8 cellular contexts compared by ENCODE assay signal in the genomic region with DNA sequence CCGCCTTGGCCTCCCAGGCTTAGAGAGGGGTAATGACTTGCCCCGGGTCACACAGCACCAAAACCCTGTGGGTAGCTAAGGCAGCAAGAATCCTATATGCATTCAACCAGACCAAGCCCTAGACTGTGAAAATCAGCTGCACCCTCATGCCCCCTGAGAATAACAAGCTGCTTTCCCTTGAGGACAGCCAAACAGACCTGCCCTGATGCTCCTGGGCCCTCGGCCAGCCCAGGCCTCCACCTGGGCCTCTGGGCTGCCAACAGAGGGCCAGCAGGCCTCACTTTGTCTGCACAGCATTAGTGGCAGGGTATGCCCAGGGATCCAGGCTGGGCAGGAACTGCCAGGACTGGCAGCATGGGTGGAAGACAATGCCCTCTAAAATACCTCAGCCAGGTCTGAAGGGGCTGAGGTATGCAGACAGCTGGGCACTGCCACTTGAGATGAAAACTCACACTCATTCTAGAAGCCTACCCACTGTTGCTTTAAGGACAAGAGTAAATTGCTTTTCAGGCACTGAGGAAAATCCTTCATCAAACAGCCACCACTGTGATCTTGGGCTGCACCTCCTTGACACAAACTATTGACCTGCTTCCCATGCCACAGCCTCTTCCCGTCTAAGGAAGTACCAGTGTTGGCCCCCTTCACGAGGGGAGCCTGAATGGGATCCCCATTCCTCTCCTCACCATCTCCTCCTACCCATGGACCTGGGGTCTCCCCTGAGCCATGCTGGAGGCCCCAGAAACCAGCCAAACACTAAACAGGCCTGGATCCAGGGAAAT. TPM values are rescaled to one million over a fixed set of nuclear protein-coding genes. Genes with fewer than 3 reads are reported as not detected.
DNase-seq lines count a peak whose midpoint lies in the region; ATAC-seq and TF ChIP-seq lines count a peak whose summit lies in the region.

No MANE protein-coding gene starts in this region.

- no peak for DNase-seq in activated naive CD4-positive, alpha-beta T cell treated with anti-CD3 and anti-CD28 coated beads, Interleukin-2, amount 10 ng/mL, durations not matched to agents 7 days and 5 days
- no peak for DNase-seq in activated naive CD4-positive, alpha-beta T cell treated with Interleukin-2 at 50 U/mL for 16 hours
- peak; percentile 69 for DNase-seq in OCI-LY7 (ENCODE audit: low spot score)
- peak in 1 of 3 donors; percentile 38 for DNase-seq in right cardiac atrium
- peak; percentile 78 to 80 for DNase-seq in thyroid gland
- no peak for DNase-seq in SJCRH30
- DNase-seq in HAP-1 (ENCODE audit: low spot score in 2 of 2) = no peak

- H2AFZ ChIP-seq in OCI-LY7 (ENCODE audit: low read length) = no peak overlapping the region

- H3K36me3 Mint-ChIP-seq in activated naive CD4-positive, alpha-beta T cell treated with anti-CD3 and anti-CD28 coated beads, Interleukin-2, amount 10 ng/mL, durations not matched to agents 7 days and 5 days = peaks cover 13% of the 10 kb centered on the region

- peaks cover 63% of the 10 kb centered on the region for H3K4me1 Mint-ChIP-seq in activated naive CD4-positive, alpha-beta T cell treated with anti-CD3 and anti-CD28 coated beads, Interleukin-2, amount 10 ng/mL, durations not matched to agents 7 days and 5 days

- BruUV-seq in OCI-LY7 (replicated peaks; lab: Mats Ljungman, UMichigan) = no TSS peak

- CTCF ChIA-PET in activated naive CD4-positive, alpha-beta T cell treated with anti-CD3 and anti-CD28 coated beads, Interleukin-2, amount 10 ng/mL, durations not matched to agents 7 days and 5 days (lab: Charles Lee) = no interaction called here
- CTCF ChIA-PET in OCI-LY7 (lab: Charles Lee; ENCODE audit: unreplicated experiment) = interaction anchor here (1.0 kb wide), 1 partner anchor 24 kb away, joined by 3 read pairs; a partner anchor contains a TSS

- in situ Hi-C loops in HAP-1 (cut with MboI; ENCODE audit: low sequenced_read_pairs) = no loop called here

- H3K4me2 ChIP-seq in OCI-LY7 (ENCODE audit: low read length) = peak overlapping the region; percentile 60

- no peaks in the 10 kb centered on the region for H3K9me3 ChIP-seq in OCI-LY7 (ENCODE audit: low read length)
- H3K9me3 ChIP-seq in right cardiac atrium (ENCODE audit: control insufficient read depth, low read length) = no peaks in the 10 kb centered on the region
- no peaks in the 10 kb centered on the region for H3K9me3 ChIP-seq in thyroid gland
- H3K9me3 ChIP-seq in SJCRH30 (replicated peaks) = no peaks in the 10 kb centered on the region
- H3K9me3 ChIP-seq in HAP-1 = no peaks in the 10 kb centered on the region

- ATAC-seq in right cardiac atrium = no peak
- no peak for ATAC-seq in GM18870 (IDR thresholded peaks at IDR 0.05; ENCODE audit: unreplicated experiment)

- peak overlapping the region; percentile 85 for H3K27ac Mint-ChIP-seq in activated naive CD4-positive, alpha-beta T cell treated with anti-CD3 and anti-CD28 coated beads, Interleukin-2, amount 10 ng/mL, durations not matched to agents 7 days and 5 days

- TF ChIP-seq CTCF in OCI-LY7 (conservative IDR thresholded peaks at IDR 0.05; ENCODE audit: low read length) = no peak
- TF ChIP-seq CTCF in thyroid gland (IDR thresholded peaks at IDR 0.05) = no peak

- no peak overlapping the region for H3K4me3 Mint-ChIP-seq in activated naive CD4-positive, alpha-beta T cell treated with anti-CD3 and anti-CD28 coated beads, Interleukin-2, amount 10 ng/mL, durations not matched to agents 7 days and 5 days

- no peaks in the 10 kb centered on the region for H3K27me3 ChIP-seq in right cardiac atrium (ENCODE audit: control insufficient read depth, insufficient read depth)
- no peaks in the 10 kb centered on the region for H3K27me3 ChIP-seq in thyroid gland
- H3K27me3 ChIP-seq in SJCRH30 = no peaks in the 10 kb centered on the region
- no peaks in the 10 kb centered on the region for H3K27me3 ChIP-seq in HAP-1 (ENCODE audit: low read depth)

- H3K4me1 ChIP-seq in OCI-LY7 (ENCODE audit: insufficient read depth, low read length, poor library complexity, severe bottlenecking) (peaks cover 75% of the 10 kb centered on the region), right cardiac atrium (ENCODE audit: control insufficient read depth, insufficient read depth, low read length) (peaks cover 47% of the 10 kb centered on the region), thyroid gland (peaks cover 61 to 79% of the 10 kb centered on the region in 2 donors), SJCRH30 (peaks cover 32% of the 10 kb centered on the region), HAP-1 (peaks cover 23% of the 10 kb centered on the region)

- H3K9me2 ChIP-seq in OCI-LY7 (ENCODE audit: insufficient read depth, low read length) = no peaks in the 10 kb centered on the region

- no peaks in the 10 kb centered on the region for H3K9me3 Mint-ChIP-seq in activated naive CD4-positive, alpha-beta T cell treated with anti-CD3 and anti-CD28 coated beads, Interleukin-2, amount 10 ng/mL, durations not matched to agents 7 days and 5 days

- no peaks in the 10 kb centered on the region for H4K20me1 ChIP-seq in OCI-LY7 (ENCODE audit: insufficient read depth, low read length)

- H3K79me2 ChIP-seq in OCI-LY7 (ENCODE audit: insufficient read depth, low read depth, low read length) = peaks cover 61% of the 10 kb centered on the region

- POLR2A ChIA-PET in OCI-LY7 (lab: Charles Lee) = interaction anchor here (0.7 to 1.3 kb wide), 3 partner anchors 13 to 28 kb away, joined by 3 to 8 read pairs (median 5); no protein-coding TSS in a partner anchor

- 70% methylated on average over 5 of the region's 5 CpGs for WGBS in right cardiac atrium
- WGBS in thyroid gland, 2 donors = 63 to 65% methylated on average over 4 of the region's 5 CpGs

- intact Hi-C loops in OCI-LY7 (cut with micrococcal nuclease; ENCODE audit: unreplicated experiment) = loop anchor here (1.0 to 2.0 kb wide), 3 partner anchors 13 to 93 kb away; a partner anchor contains a TSS
- intact Hi-C loops in right cardiac atrium (cut with DNase I) = loop anchor here in 2 of 4 donors (10.0 kb wide), 1 partner anchor 45 kb away; no protein-coding TSS in a partner anchor
- intact Hi-C loops in thyroid gland (cut with DNase I) = no loop called here

- peak overlapping the region; percentile 15 for H3K4me3 ChIP-seq in OCI-LY7 (ENCODE audit: low read depth, low read length, poor library complexity, severe bottlenecking)
- H3K4me3 ChIP-seq in right cardiac atrium (ENCODE audit: low read length) = no peak overlapping the region
- no peak overlapping the region for H3K4me3 ChIP-seq in thyroid gland (replicated peaks in 1 of 3)
- H3K4me3 ChIP-seq in SJCRH30 = no peak overlapping the region
- H3K4me3 ChIP-seq in HAP-1 = no peak overlapping the region

- H3K27me3 Mint-ChIP-seq in activated naive CD4-positive, alpha-beta T cell treated with anti-CD3 and anti-CD28 coated beads, Interleukin-2, amount 10 ng/mL, durations not matched to agents 7 days and 5 days = no peaks in the 10 kb centered on the region

- TF ChIP-seq POLR2A in thyroid gland (IDR thresholded peaks at IDR 0.05) = peak in 1 of 2 donors; percentile 13

- H3K27ac ChIP-seq in OCI-LY7 (ENCODE audit: low read depth, low read length, poor library complexity, severe bottlenecking) (peak overlapping the region; percentile 100), right cardiac atrium (ENCODE audit: low read length) (peak overlapping the region; percentile 41), thyroid gland (peak overlapping the region; percentile 33 to 96 (median 84)), SJCRH30 (no peak overlapping the region)

- H3K36me3 ChIP-seq in OCI-LY7 (ENCODE audit: insufficient read depth, low read length) = peaks cover 17% of the 10 kb centered on the region
- no peaks in the 10 kb centered on the region for H3K36me3 ChIP-seq in thyroid gland
- no peaks in the 10 kb centered on the region for H3K36me3 ChIP-seq in SJCRH30
- no peaks in the 10 kb centered on the region; the same call in 1 of the 2 replicates for H3K36me3 ChIP-seq in HAP-1 (replicated peaks)

RNA-seq across cellular contexts. Expression of a gene that starts 8.8 kb away (rescaled TPM):
- total RNA-seq in OCI-LY7 (2014; rRNA removed; shearing (Covaris generic)) = 42.6 and 44.6 TPM in 2 replicates
- 48.5 and 61.0 TPM in 2 replicates for total RNA-seq in OCI-LY7 (2022)
- total RNA-seq in right cardiac atrium = 10 to 100 TPM; 15.4 to 21.3 (median 19.9) TPM
- polyA plus RNA-seq in right cardiac atrium = 13.3 TPM
- total RNA-seq in thyroid gland = 10 to 100 TPM; 11.2 to 17.4 (median 11.8) TPM
- total RNA-seq in SJCRH30 (2014; rRNA removed; shearing (Covaris generic)) = 13.6 TPM in 2 replicates

RNA-seq across cellular contexts. Expression of a gene that starts 24.3 kb away (rescaled TPM):
- 6.8 and 7.4 TPM in 2 replicates for total RNA-seq in OCI-LY7 (2014; rRNA removed; shearing (Covaris generic))
- 14.2 and 14.3 TPM in 2 replicates for total RNA-seq in OCI-LY7 (2022)
- 10 to 100 TPM; 10.4 to 12.3 (median 11.7) TPM for total RNA-seq in right cardiac atrium
- polyA plus RNA-seq in right cardiac atrium = 8.3 TPM
- total RNA-seq in thyroid gland = 10 to 100 TPM; 20.3 to 40.2 (median 24.5) TPM
- total RNA-seq in SJCRH30 (2014; rRNA removed; shearing (Covaris generic)) = 1.6 and 1.9 TPM in 2 replicates

Comparison
In these comparisons a context has a peak if more than half of its experiments do, and no peak if none do; other contexts are left out.
1. DNase-seq: peak in OCI-LY7 (single experiment) and thyroid gland (2 of 2); none in activated naive CD4-positive, alpha-beta T cell treated with anti-CD3 and anti-CD28 coated beads, Interleukin-2, amount 10 ng/mL, durations not matched to agents 7 days and 5 days (single experiment), activated naive CD4-positive, alpha-beta T cell treated with Interleukin-2 at 50 U/mL for 16 hours (single experiment), SJCRH30 (0 of 2) and HAP-1 (0 of 2).